12 cellular contexts compared by ENCODE assay signal in genomic region chr11:36347384-36347906, GRCh38.
"Had no signal": no experiment of that assay in that cellular context is flagged by ENCODE, and none has a peak within 500 bp of the region (broad histone marks: within the 10 kb centered on the region; RNA-seq: fewer than 3 reads in every experiment).

No MANE protein-coding gene starts in this region.

- H3K36me3 Mint-ChIP-seq: activated naive CD4-positive, alpha-beta T cell treated with anti-CD3 and anti-CD28 coated beads, Interleukin-2, amount 50 U/mL, for 72 hours; neural progenitor cell; WTC11 had no signal

- H3K27ac Mint-ChIP-seq: endodermal cell, neural progenitor cell, T-helper 17 cell, WTC11 had no signal

- ATAC-seq: pancreas, T-helper 17 cell, WTC11 had no signal

- DNase-seq: activated CD4-positive, alpha-beta T cell treated with anti-CD3 and anti-CD28 coated beads, Interleukin-2, amount 50 U/mL, for 4 hours; activated CD8-positive, alpha-beta memory T cell treated with anti-CD3 and anti-CD28 coated beads, Interleukin-2, amount 50 U/mL, for 4 hours; brain microvascular endothelial cell; dermis blood vessel endothelial cell; endodermal cell; pancreas; stimulated activated CD4-positive, alpha-beta T cell treated with anti-CD3 and anti-CD28 coated beads, Interleukin-12 subunit alpha, Interleukin-12 subunit beta, amount 100 ng/mL, for 4 hours; T-helper 17 cell; thyroid gland had no signal

- H3K9me3 Mint-ChIP-seq: activated naive CD4-positive, alpha-beta T cell treated with anti-CD3 and anti-CD28 coated beads, Interleukin-2, amount 50 U/mL, for 72 hours; endodermal cell; neural progenitor cell; WTC11 had no signal

- H3K4me3 Mint-ChIP-seq: endodermal cell, neural progenitor cell, T-helper 17 cell, WTC11 had no signal
